Comparison of ENCODE assay signal across 13 cellular contexts in the genomic region with DNA sequence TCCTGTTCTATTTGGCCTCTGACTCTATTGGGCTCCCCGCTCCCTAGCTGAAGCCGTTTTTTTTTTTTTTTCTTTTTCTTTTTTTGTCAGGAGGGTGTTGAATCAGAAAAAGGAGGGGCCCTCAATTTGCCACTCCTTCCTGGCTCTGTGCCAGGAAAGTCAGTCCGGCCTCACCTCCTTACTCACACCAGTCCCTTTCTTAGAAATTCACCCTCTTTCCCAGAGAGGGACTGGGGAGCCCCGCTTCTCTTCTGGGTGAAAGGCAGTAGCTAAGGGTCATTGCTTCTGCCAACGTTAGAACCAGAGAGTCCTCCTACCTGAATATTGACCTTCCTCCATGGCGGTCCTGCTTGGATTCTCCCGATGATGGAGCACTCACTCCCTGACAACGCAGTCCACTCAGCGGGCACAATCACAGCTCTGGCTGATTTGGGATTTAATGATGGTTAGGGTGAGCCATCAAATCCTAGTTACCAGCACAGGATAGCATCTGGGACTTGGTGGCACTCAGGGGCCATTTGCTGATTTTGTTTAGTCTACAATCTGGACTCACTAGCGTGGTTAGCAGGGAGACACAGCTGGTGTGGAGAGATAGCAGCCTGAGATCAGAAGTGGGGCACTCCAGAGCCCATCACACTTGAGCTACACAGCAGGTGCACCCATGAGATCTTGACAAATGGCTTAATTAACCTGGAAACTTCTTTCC. TPM values are rescaled to one million over a fixed set of nuclear protein-coding genes. Genes with fewer than 3 reads are reported as not detected.
DNase-seq lines count a peak whose midpoint lies in the region; ATAC-seq, FAIRE-seq and TF ChIP-seq lines count a peak whose summit lies in the region.
"Had no signal": no experiment of that assay in that cellular context is flagged by ENCODE, and none has a peak within 500 bp of the region (broad histone marks: within the 10 kb centered on the region; RNA-seq: fewer than 3 reads in every experiment).

No MANE protein-coding gene starts in this region.

- no peak for ATAC-seq in HG03045 (IDR thresholded peaks at IDR 0.05; ENCODE audit: unreplicated experiment)
- ATAC-seq in left colon, result no peak

- H3K9me3 ChIP-seq in NT2/D1 (ENCODE audit: insufficient read depth, low read length), result no peaks in the 10 kb centered on the region
- H3K9me3 ChIP-seq in stomach, result no peaks in the 10 kb centered on the region

- 39 to 49% (median 45%) methylated on average over 10 of the region's 10 CpGs for WGBS in stomach, 5 donors

- CTCF ChIA-PET in activated naive CD4-positive, alpha-beta T cell treated with anti-CD3 and anti-CD28 coated beads, Interleukin-2, amount 10 ng/mL, durations not matched to agents 7 days and 5 days (lab: Charles Lee), result interaction anchor here (1.9 kb wide), 1 partner anchor 19 kb away, joined by 5 read pairs; a partner anchor contains a TSS

- H3K4me3 ChIP-seq in NT2/D1 (ENCODE audit: insufficient read length, low read depth) (no peak overlapping the region), stomach (no peak overlapping the region)

- no peak for TF ChIP-seq CTCF in stomach (IDR thresholded peaks at IDR 0.05)

- no peaks in the 10 kb centered on the region for H3K9me3 Mint-ChIP-seq in activated naive CD4-positive, alpha-beta T cell treated with anti-CD3 and anti-CD28 coated beads, Interleukin-2, amount 50 U/mL, for 24 hours
- H3K9me3 Mint-ChIP-seq in activated naive CD4-positive, alpha-beta T cell treated with anti-CD3 and anti-CD28 coated beads, Interleukin-2, amount 10 ng/mL, durations not matched to agents 7 days and 5 days, result no peaks in the 10 kb centered on the region
- no peaks in the 10 kb centered on the region for H3K9me3 Mint-ChIP-seq in dendritic cell treated with granulocyte-macrophage colony-stimulating factor and Interleukin-4, amounts not matched to agents 40 ng/mL and 50 ng/mL, for 4 days
- H3K9me3 Mint-ChIP-seq: T-helper 1 cell treated with Interleukin-12 subunit alpha and Interleukin-12 subunit beta and Interleukin-4 antibody, amounts not matched to agents 30 μg/mL and 1 μg/mL, for 36 hours had no signal

- H3K27me3 Mint-ChIP-seq in activated naive CD4-positive, alpha-beta T cell treated with anti-CD3 and anti-CD28 coated beads, Interleukin-2, amount 50 U/mL, for 24 hours, result no peaks in the 10 kb centered on the region
- peaks cover 68% of the 10 kb centered on the region for H3K27me3 Mint-ChIP-seq in activated naive CD4-positive, alpha-beta T cell treated with anti-CD3 and anti-CD28 coated beads, Interleukin-2, amount 10 ng/mL, durations not matched to agents 7 days and 5 days
- no peaks in the 10 kb centered on the region for H3K27me3 Mint-ChIP-seq in dendritic cell treated with granulocyte-macrophage colony-stimulating factor and Interleukin-4, amounts not matched to agents 40 ng/mL and 50 ng/mL, for 4 days

- peaks cover 35% of the 10 kb centered on the region for H3K4me1 Mint-ChIP-seq in activated naive CD4-positive, alpha-beta T cell treated with anti-CD3 and anti-CD28 coated beads, Interleukin-2, amount 50 U/mL, for 24 hours
- peaks cover 9% of the 10 kb centered on the region for H3K4me1 Mint-ChIP-seq in activated naive CD4-positive, alpha-beta T cell treated with anti-CD3 and anti-CD28 coated beads, Interleukin-2, amount 10 ng/mL, durations not matched to agents 7 days and 5 days
- H3K4me1 Mint-ChIP-seq in dendritic cell treated with granulocyte-macrophage colony-stimulating factor and Interleukin-4, amounts not matched to agents 40 ng/mL and 50 ng/mL, for 4 days (ENCODE audit: low read depth), result peaks cover 77% of the 10 kb centered on the region

- intact Hi-C loops in dendritic cell treated with granulocyte-macrophage colony-stimulating factor and Interleukin-4, amounts not matched to agents 40 ng/mL and 50 ng/mL, for 4 days (cut with micrococcal nuclease), result loop anchor here (2.0 to 5.0 kb wide), 2 partner anchors 33 to 41 kb away; a partner anchor contains a TSS
- intact Hi-C loops in stomach (cut with DNase I; ENCODE audit: low total_unique reads) (no loop called here), left colon (cut with DNase I, micrococcal nuclease) (no loop called here)

- H3K27ac ChIP-seq in stomach, result no peak overlapping the region

- no peak for TF ChIP-seq EP300 in stomach (IDR thresholded peaks at IDR 0.05)

- H3K4me3 Mint-ChIP-seq in activated naive CD4-positive, alpha-beta T cell treated with anti-CD3 and anti-CD28 coated beads, Interleukin-2, amount 50 U/mL, for 24 hours, result no peak overlapping the region
- H3K4me3 Mint-ChIP-seq in activated naive CD4-positive, alpha-beta T cell treated with anti-CD3 and anti-CD28 coated beads, Interleukin-2, amount 10 ng/mL, durations not matched to agents 7 days and 5 days, result no peak overlapping the region
- peak overlapping the region; percentile 85 for H3K4me3 Mint-ChIP-seq in dendritic cell treated with granulocyte-macrophage colony-stimulating factor and Interleukin-4, amounts not matched to agents 40 ng/mL and 50 ng/mL, for 4 days
- H3K4me3 Mint-ChIP-seq: T-helper 1 cell treated with Interleukin-12 subunit alpha and Interleukin-12 subunit beta and Interleukin-4 antibody, amounts not matched to agents 30 μg/mL and 1 μg/mL, for 36 hours had no signal

- H3K27me3 ChIP-seq in NT2/D1 (ENCODE audit: insufficient read depth, insufficient read length), result peaks cover 19% of the 10 kb centered on the region
- peaks cover 4 to 87% (median 35%) of the 10 kb centered on the region in 3 donors for H3K27me3 ChIP-seq in stomach

- H3K27ac Mint-ChIP-seq in activated naive CD4-positive, alpha-beta T cell treated with anti-CD3 and anti-CD28 coated beads, Interleukin-2, amount 50 U/mL, for 24 hours, result peak overlapping the region; percentile 31
- H3K27ac Mint-ChIP-seq in activated naive CD4-positive, alpha-beta T cell treated with anti-CD3 and anti-CD28 coated beads, Interleukin-2, amount 10 ng/mL, durations not matched to agents 7 days and 5 days, result no peak overlapping the region
- H3K27ac Mint-ChIP-seq in dendritic cell treated with granulocyte-macrophage colony-stimulating factor and Interleukin-4, amounts not matched to agents 40 ng/mL and 50 ng/mL, for 4 days, result peak overlapping the region; percentile 96
- H3K27ac Mint-ChIP-seq: T-helper 1 cell treated with Interleukin-12 subunit alpha and Interleukin-12 subunit beta and Interleukin-4 antibody, amounts not matched to agents 30 μg/mL and 1 μg/mL, for 36 hours had no signal

- no peaks in the 10 kb centered on the region for H3K36me3 Mint-ChIP-seq in activated naive CD4-positive, alpha-beta T cell treated with anti-CD3 and anti-CD28 coated beads, Interleukin-2, amount 50 U/mL, for 24 hours
- no peaks in the 10 kb centered on the region for H3K36me3 Mint-ChIP-seq in activated naive CD4-positive, alpha-beta T cell treated with anti-CD3 and anti-CD28 coated beads, Interleukin-2, amount 10 ng/mL, durations not matched to agents 7 days and 5 days
- peaks cover 36% of the 10 kb centered on the region for H3K36me3 Mint-ChIP-seq in dendritic cell treated with granulocyte-macrophage colony-stimulating factor and Interleukin-4, amounts not matched to agents 40 ng/mL and 50 ng/mL, for 4 days (ENCODE audit: low read depth)

- peak overlapping the region; percentile 10 for H3K9ac ChIP-seq in NT2/D1 (ENCODE audit: insufficient read length, low read depth)

- no peak for DNase-seq in activated naive CD4-positive, alpha-beta T cell treated with anti-CD3 and anti-CD28 coated beads, Interleukin-2, amount 10 ng/mL, durations not matched to agents 7 days and 5 days
- DNase-seq in NT2/D1 (ENCODE audit: low read depth, low spot score) (no peak), urothelium cell line (ENCODE audit: low spot score) (peak; percentile 57), stomach (no peak), left colon (no peak)
- DNase-seq: AML-193, NCI-H82 had no signal

- H3K36me3 ChIP-seq in NT2/D1 (ENCODE audit: insufficient read depth, insufficient read length, low read length) (no peaks in the 10 kb centered on the region), stomach (no peaks in the 10 kb centered on the region)

- TF ChIP-seq POLR2A in stomach (IDR thresholded peaks at IDR 0.05), result no peak

- peaks cover 25% of the 10 kb centered on the region for H3K4me1 ChIP-seq in NT2/D1 (ENCODE audit: insufficient read depth, insufficient read length)
- no peaks in the 10 kb centered on the region for H3K4me1 ChIP-seq in stomach

- FAIRE-seq in urothelium cell line (lab: Jason Lieb, UNC), result no peak

RNA-seq across cellular contexts. Expression of a gene that starts 2.4 kb away (rescaled TPM):
- total RNA-seq in stomach (1 to 10 TPM in 1 of 5 donors, not detected in 4; 1.5 TPM), left colon (under 1 TPM; 0.27 to 0.64 TPM)
- under 1 TPM in 1 of 3 donors, not detected in 2; 0.48 TPM for polyA plus RNA-seq in stomach
- total RNA-seq: LHCN-M2 had no signal

RNA-seq across cellular contexts. Expression of a gene that starts 18.9 kb away (rescaled TPM):
- 10 to 100 TPM in 3 of 5 donors, 1 to 10 TPM in 2; 4.5 to 20.6 (median 15.1) TPM for total RNA-seq in stomach
- 100 to 1,000 TPM; 108 to 203 (median 134) TPM for polyA plus RNA-seq in stomach
- total RNA-seq in left colon, result 100 to 1,000 TPM; 107 to 108 TPM

RNA-seq across cellular contexts. Expression of a gene that starts 22.7 kb away (rescaled TPM):
- total RNA-seq in stomach (1 to 10 TPM in 1 of 5 donors, under 1 TPM in 2, not detected in 2; 0.37 to 7.0 (median 0.43) TPM), left colon (not detected)
- 1 to 10 TPM in 2 of 3 donors, under 1 TPM in 1; 0.65 to 9.1 (median 1.2) TPM for polyA plus RNA-seq in stomach
- total RNA-seq: LHCN-M2, skeletal muscle tissue had no signal

RNA-seq across cellular contexts. Expression of a gene that starts 30.7 kb away (rescaled TPM):
- total RNA-seq in stomach, result 1 to 10 TPM in 1 of 5 donors, not detected in 4; 9.6 TPM
- 10 to 100 TPM in 1 of 3 donors, 1 to 10 TPM in 1, not detected in 1; 6.2 to 41.4 TPM for polyA plus RNA-seq in stomach
- not detected for total RNA-seq in left colon
- total RNA-seq: LHCN-M2 had no signal

RNA-seq across cellular contexts. Expression of a gene that starts 32.3 kb away (rescaled TPM):
- total RNA-seq in stomach (1 to 10 TPM in 1 of 5 donors, under 1 TPM in 1, not detected in 3; 0.37 to 1.0 TPM), left colon (1 to 10 TPM in 1 of 2 donors, not detected in 1; 1.3 TPM)
- 1 to 10 TPM in 1 of 3 donors, under 1 TPM in 1, not detected in 1; 0.25 to 1.2 TPM for polyA plus RNA-seq in stomach
- total RNA-seq: LHCN-M2 had no signal

Comparison
In these comparisons a context has a peak if more than half of its experiments do, and no peak if none do; other contexts are left out.
1. RNA of a gene that starts 18.9 kb away (total RNA-seq): 107 to 108 TPM in left colon; 4.5 to 20.6 TPM in stomach; every median in the first group is over 4 times any median in the second.